In genomic region chr12:88111074-88111652, GRCh38 we compare ENCODE assay signal across 8 cellular contexts. TPM values are rescaled to one million over a fixed set of nuclear protein-coding genes. Genes with fewer than 3 reads are reported as not detected.
DNase-seq lines count a peak whose midpoint lies in the region; ATAC-seq, FAIRE-seq and TF ChIP-seq lines count a peak whose summit lies in the region.

No MANE protein-coding gene starts in this region.

- 5 to 8% methylated on average over 1 of the region's 1 CpG for whole genome bisulfite sequencing in aorta, 2 donors

- no peak for ATAC-seq in lower lobe of right lung
- ATAC-seq in aorta (ENCODE audit: low FRiP score) = no peak

- TF ChIP-seq CTCF in GM12873 (IDR thresholded peaks at IDR 0.05; ENCODE audit: insufficient read depth, low read depth, low read length, missing control alignments) (peak; percentile 21), breast epithelium (IDR thresholded peaks at IDR 0.05) (peak in 2 of 3 donors; percentile 36 to 44), lower lobe of right lung (IDR thresholded peaks at IDR 0.05) (peak; percentile 40)

- no peak for TF ChIP-seq POLR2A in breast epithelium (IDR thresholded peaks at IDR 0.05)

- H3K9me3 ChIP-seq in breast epithelium (no peaks in the 10 kb centered on the region), lower lobe of right lung (no peaks in the 10 kb centered on the region), aorta (ENCODE audit: control insufficient read depth, low read length) (no peaks in the 10 kb centered on the region)

- intact Hi-C loops in breast epithelium (cut with DNase I; ENCODE audit: low total_unique reads) = no loop called here
- intact Hi-C loops in lower lobe of right lung (cut with DNase I) = no loop called here
- intact Hi-C loops in aorta (cut with DNase I) = no loop called here

- peak; percentile 53 for DNase-seq in NCI-H2029 (lab: John Stamatoyannopoulos, UW)
- DNase-seq in breast epithelium (ENCODE audit: low spot score in 2 of 2) = no peak
- DNase-seq in lower lobe of right lung = no peak
- DNase-seq in activated naive CD4-positive, alpha-beta T cell (lab: John Stamatoyannopoulos, UW) = no peak
- no peak for DNase-seq in activated CD4-positive, alpha-beta T cell treated with anti-CD3 and anti-CD28 coated beads for 1 hour
- no peak for DNase-seq in aorta

- peak; percentile 93 for FAIRE-seq in A204.1 (lab: Jason Lieb, UNC)

- H3K27ac ChIP-seq in breast epithelium (no peak overlapping the region), lower lobe of right lung (no peak overlapping the region), aorta (ENCODE audit: low read depth in 1 of 2, low read length in 2 of 2) (no peak overlapping the region)

- H3K4me1 ChIP-seq in breast epithelium (no peaks in the 10 kb centered on the region), lower lobe of right lung (no peaks in the 10 kb centered on the region), aorta (ENCODE audit: control insufficient read depth in 1 of 2, insufficient read depth in 2 of 2, low read length in 2 of 2) (no peaks in the 10 kb centered on the region)

- H3K4me3 ChIP-seq in breast epithelium (peak overlapping the region in 1 of 3 donors; percentile 11), lower lobe of right lung (peak overlapping the region; percentile 22), aorta (ENCODE audit: low read length in 2 of 2) (no peak overlapping the region)

- H3K27me3 ChIP-seq in breast epithelium (no peaks in the 10 kb centered on the region), lower lobe of right lung (ENCODE audit: low read depth) (no peaks in the 10 kb centered on the region), aorta (ENCODE audit: control insufficient read depth in 1 of 2, insufficient read depth in 2 of 2, low read length in 1 of 2) (no peaks in the 10 kb centered on the region)

- H3K36me3 ChIP-seq in breast epithelium (no peaks in the 10 kb centered on the region), lower lobe of right lung (peaks cover 55% of the 10 kb centered on the region), aorta (ENCODE audit: control insufficient read depth in 1 of 2, insufficient read depth in 2 of 2, low read length in 1 of 2) (no peaks in the 10 kb centered on the region)

RNA-seq across cellular contexts. Expression of gene CEP290, which starts 30.7 kb away (rescaled TPM):
- total RNA-seq in breast epithelium = 10 to 100 TPM; 16.6 to 27.1 (median 24.6) TPM
- 11.6 TPM for total RNA-seq in lower lobe of right lung
- total RNA-seq in aorta = 10 to 100 TPM; 11.2 to 16.2 TPM
- 1 to 10 TPM; 2.1 to 4.9 TPM for polyA plus RNA-seq in aorta

RNA-seq across cellular contexts. Expression of gene TMTC3, which starts 30.9 kb away (rescaled TPM):
- total RNA-seq in breast epithelium (10 to 100 TPM; 14.7 to 20.6 (median 20.2) TPM), lower lobe of right lung (17.4 TPM), aorta (10 to 100 TPM; 20.3 to 24.3 TPM)
- polyA plus RNA-seq in aorta = 1 to 10 TPM in 1 of 2 donors, under 1 TPM in 1; 0.88 to 8.3 TPM
